In the genomic region with DNA sequence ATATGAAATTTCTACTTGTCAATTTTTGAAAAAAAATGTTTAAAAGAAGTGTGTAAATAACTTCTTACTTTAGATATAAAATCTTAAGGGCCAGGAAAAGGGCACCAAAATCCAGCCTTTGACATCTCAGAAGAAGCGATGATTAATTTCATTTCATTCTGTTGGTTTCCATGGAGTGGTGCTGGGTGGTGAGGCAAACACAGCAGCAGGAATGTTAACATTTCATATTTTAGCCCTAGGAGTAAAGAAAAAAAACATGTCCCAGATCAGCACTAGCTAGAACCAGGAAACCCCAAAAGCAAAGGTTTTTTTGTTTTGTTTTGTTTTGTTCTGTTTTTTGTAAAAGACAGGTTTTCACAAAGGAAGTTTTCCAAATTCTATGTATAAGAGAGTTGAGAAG, we compare ENCODE assay signal across 24 cellular contexts.
DNase-seq lines count a peak whose midpoint lies in the region; ATAC-seq and TF ChIP-seq lines count a peak whose summit lies in the region.
"Had no signal": no experiment of that assay in that cellular context is flagged by ENCODE, and none has a peak within 500 bp of the region (broad histone marks: within the 10 kb centered on the region; RNA-seq: fewer than 3 reads in every experiment).

No MANE protein-coding gene starts in this region.

- H3K4me2 ChIP-seq in SK-N-SH = no peak overlapping the region
- no peak overlapping the region for H3K4me2 ChIP-seq in neural cell (ENCODE audit: low read length)
- H3K4me2 ChIP-seq: A549; BLaER1 treated with 17β-estradiol and CSF1 and Interleukin-3, amounts not matched to agents 10 nM and 100 nM; GM23338 had no signal

- CTCF ChIA-PET in SK-N-SH (lab: Yijun Ruan, JAX) = interaction anchor here (0.6 to 1.3 kb wide), 4 partner anchors 11 to 49 kb away, joined by 3 read pairs; no protein-coding TSS in a partner anchor

- no peaks in the 10 kb centered on the region for H3F3A ChIP-seq in SK-N-SH (replicated peaks; ENCODE audit: insufficient read depth)
- H3F3A ChIP-seq in neural cell (ENCODE audit: insufficient read depth, low read length, poor library complexity, severe bottlenecking) = peaks cover 6% of the 10 kb centered on the region

- H3K36me3 Mint-ChIP-seq in T-helper 17 cell (ENCODE audit: low read depth) = peaks cover 3% of the 10 kb centered on the region
- H3K36me3 Mint-ChIP-seq: CD14-positive monocyte; CD8-positive, alpha-beta memory T cell had no signal

- H3K4me3 ChIP-seq in SK-N-SH (ENCODE audit: low read depth in 2 of 2, low read length in 1 of 2) (no peak overlapping the region), ectodermal cell (ENCODE audit: insufficient read depth, low read depth, low read length) (no peak overlapping the region), neural cell (ENCODE audit: low read length) (no peak overlapping the region)
- H3K4me3 ChIP-seq: A549; BLaER1 treated with 17β-estradiol and CSF1 and Interleukin-3, amounts not matched to agents 10 nM and 100 nM; GM12878; GM23338 had no signal

- 97% methylated on average over 1 of the region's 1 CpG for WGBS in SK-N-SH (ENCODE audit: low lambda C conversion rate)
- 88 to 100% methylated on average over 1 of the region's 1 CpG for WGBS in ectodermal cell, 2 experiments

- no peak for DNase-seq in SK-N-SH
- DNase-seq in T-helper 17 cell = no peak
- no peak for DNase-seq in medulla oblongata (ENCODE audit: extremely low spot score)
- DNase-seq in stimulated activated CD4-positive, alpha-beta T cell treated with anti-CD3 and anti-CD28 coated beads, Interleukin-1b, Interleukin-23, amount 100 ng/mL, for 48 hours = no peak
- DNase-seq: 8988T; ACHN; AML-193; BE2C; CD4-positive, alpha-beta T cell; CD8-positive, alpha-beta memory T cell; DMS 273 treated with DMSO at 0.1 percent for 48 hours; DMS79; EL; GDM1; H9 had no signal

- peaks cover 3% of the 10 kb centered on the region for H3K4me1 Mint-ChIP-seq in T-helper 17 cell
- H3K4me1 Mint-ChIP-seq: CD14-positive monocyte; CD8-positive, alpha-beta memory T cell had no signal

- POLR2A ChIA-PET in SK-N-SH (lab: Yijun Ruan, JAX) = no interaction called here

- H3K27me3 ChIP-seq in SK-N-SH (ENCODE audit: insufficient read depth) = no peaks in the 10 kb centered on the region
- H3K27me3 ChIP-seq in ectodermal cell (ENCODE audit: control insufficient read depth, insufficient read depth, low read length, poor library complexity, severe bottlenecking) = no peaks in the 10 kb centered on the region
- no peaks in the 10 kb centered on the region for H3K27me3 ChIP-seq in neural cell (ENCODE audit: insufficient read depth, low read depth, low read length)
- H3K27me3 ChIP-seq: BE2C; BLaER1 treated with 17β-estradiol and CSF1 and Interleukin-3, amounts not matched to agents 10 nM and 100 nM had no signal

- no peak overlapping the region for H3K27ac Mint-ChIP-seq in T-helper 17 cell
- H3K27ac Mint-ChIP-seq: CD14-positive monocyte; CD4-positive, alpha-beta T cell; CD8-positive, alpha-beta memory T cell; GM23338 had no signal

- H3K9ac ChIP-seq in SK-N-SH = no peak overlapping the region
- no peak overlapping the region for H3K9ac ChIP-seq in neural cell (ENCODE audit: low read length)
- H3K9ac ChIP-seq: BLaER1 treated with 17β-estradiol and CSF1 and Interleukin-3, amounts not matched to agents 10 nM and 100 nM had no signal

- no peak overlapping the region for H3K4me3 Mint-ChIP-seq in T-helper 17 cell
- H3K4me3 Mint-ChIP-seq: CD14-positive monocyte; CD4-positive, alpha-beta T cell; CD8-positive, alpha-beta memory T cell; GM23338; H9 had no signal

- ATAC-seq in T-helper 17 cell (no peak), GM21528 (IDR thresholded peaks at IDR 0.05; ENCODE audit: low FRiP score, unreplicated experiment) (no peak)
- ATAC-seq: A549, GM12878, GM23338, HCT116 had no signal

- TF ChIP-seq EP300 in SK-N-SH (IDR thresholded peaks at IDR 0.05; ENCODE audit: borderline replicate concordance in 1 of 2, low read depth in 1 of 2, low read length in 1 of 2) = no peak
- TF ChIP-seq EP300 in neural cell (conservative IDR thresholded peaks at IDR 0.05; ENCODE audit: poor library complexity, severe bottlenecking) = no peak

- H3K36me3 ChIP-seq in SK-N-SH (replicated peaks in 1 of 2; ENCODE audit: control insufficient read depth in 1 of 2, insufficient read depth in 2 of 2, low read length in 1 of 2) (no peaks in the 10 kb centered on the region), ectodermal cell (ENCODE audit: control insufficient read depth, insufficient read depth, low read length) (no peaks in the 10 kb centered on the region), neural cell (ENCODE audit: insufficient read depth, low read length) (no peaks in the 10 kb centered on the region)
- H3K36me3 ChIP-seq: BE2C; BLaER1 treated with 17β-estradiol and CSF1 and Interleukin-3, amounts not matched to agents 10 nM and 100 nM had no signal

- H3K9me2 ChIP-seq in SK-N-SH = no peaks in the 10 kb centered on the region
- H3K9me2 ChIP-seq in neural cell (ENCODE audit: insufficient read depth, low read length) = no peaks in the 10 kb centered on the region

- H3K27me3 Mint-ChIP-seq in T-helper 17 cell = peaks cover 12% of the 10 kb centered on the region

- TF ChIP-seq RAD21 in SK-N-SH (IDR thresholded peaks at IDR 0.05; ENCODE audit: low read length) = no peak
- TF ChIP-seq RAD21 in neural cell (conservative IDR thresholded peaks at IDR 0.05) = no peak

- H3K9me3 ChIP-seq in SK-N-SH (no peaks in the 10 kb centered on the region), ectodermal cell (ENCODE audit: control insufficient read depth, low read length) (no peaks in the 10 kb centered on the region), neural cell (ENCODE audit: low read length) (no peaks in the 10 kb centered on the region), T-helper 17 cell (ENCODE audit: control insufficient read depth, low read length, poor library complexity, severe bottlenecking) (no peaks in the 10 kb centered on the region)
- H3K9me3 ChIP-seq: A549, BE2C had no signal

- H2AFZ ChIP-seq in SK-N-SH (ENCODE audit: low read depth) = no peak overlapping the region
- no peak overlapping the region for H2AFZ ChIP-seq in neural cell (ENCODE audit: low read depth, low read length)

- H3K4me1 ChIP-seq in SK-N-SH (ENCODE audit: control insufficient read depth in 1 of 2, insufficient read depth in 2 of 2, low read depth in 1 of 2, low read length in 1 of 2) (peaks cover 0 to 2% of the 10 kb centered on the region in 2 experiments; a peak in 1 of 4 replicates), ectodermal cell (ENCODE audit: control insufficient read depth, insufficient read depth, low read length) (peaks cover 10% of the 10 kb centered on the region)
- H3K4me1 ChIP-seq: A549, BE2C had no signal

- H3K79me2 ChIP-seq in SK-N-SH (ENCODE audit: insufficient read depth) (no peaks in the 10 kb centered on the region), neural cell (replicated peaks; ENCODE audit: insufficient read depth, low read length) (no peaks in the 10 kb centered on the region)

- TF ChIP-seq CTCF in SK-N-SH (IDR thresholded peaks at IDR 0.05) (no peak), neural cell (IDR thresholded peaks at IDR 0.05; ENCODE audit: poor library complexity, severe bottlenecking) (no peak)

- H3K27ac ChIP-seq in SK-N-SH (ENCODE audit: low read depth in 2 of 2, low read length in 1 of 2) (no peak overlapping the region), ectodermal cell (ENCODE audit: insufficient read depth, low read depth, low read length, poor library complexity, severe bottlenecking) (peak overlapping the region; percentile 11), neural cell (ENCODE audit: low read length) (peak overlapping the region; percentile 85)
- H3K27ac ChIP-seq: A549; BLaER1 treated with 17β-estradiol and CSF1 and Interleukin-3, amounts not matched to agents 10 nM and 100 nM had no signal

- H4K20me1 ChIP-seq in SK-N-SH (ENCODE audit: insufficient read depth) (no peaks in the 10 kb centered on the region), neural cell (ENCODE audit: insufficient read depth) (no peaks in the 10 kb centered on the region)
- H4K20me1 ChIP-seq: BLaER1 treated with 17β-estradiol and CSF1 and Interleukin-3, amounts not matched to agents 10 nM and 100 nM had no signal

TF ChIP-seq in SK-N-SH, 30 proteins besides CTCF, POLR2A, EP300 and RAD21 (continues in another document):
- TF ChIP-seq RFX5 (IDR thresholded peaks at IDR 0.05; ENCODE audit: low read length) (no peak), ELF1 (IDR thresholded peaks at IDR 0.05) (no peak), NRF1 (IDR thresholded peaks at IDR 0.05; ENCODE audit: low read depth, low read length) (no peak), EZH2phosphoT487 (IDR thresholded peaks at IDR 0.05; ENCODE audit: borderline replicate concordance, low read depth) (no peak), TCF12 (IDR thresholded peaks at IDR 0.05) (no peak)
- TF ChIP-seq, protein P1, sequence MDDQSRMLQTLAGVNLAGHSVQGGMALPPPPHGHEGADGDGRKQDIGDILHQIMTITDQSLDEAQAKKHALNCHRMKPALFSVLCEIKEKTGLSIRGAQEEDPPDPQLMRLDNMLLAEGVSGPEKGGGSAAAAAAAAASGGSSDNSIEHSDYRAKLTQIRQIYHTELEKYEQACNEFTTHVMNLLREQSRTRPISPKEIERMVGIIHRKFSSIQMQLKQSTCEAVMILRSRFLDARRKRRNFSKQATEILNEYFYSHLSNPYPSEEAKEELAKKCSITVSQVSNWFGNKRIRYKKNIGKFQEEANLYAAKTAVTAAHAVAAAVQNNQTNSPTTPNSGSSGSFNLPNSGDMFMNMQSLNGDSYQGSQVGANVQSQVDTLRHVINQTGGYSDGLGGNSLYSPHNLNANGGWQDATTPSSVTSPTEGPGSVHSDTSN (IDR thresholded peaks at IDR 0.05) = 0 out of 2 replicates have a peak, but pooled peaks have one; percentile 33

TF ChIP-seq in neural cell, 6 proteins besides CTCF, POLR2A, EP300 and RAD21:
- TF ChIP-seq MXI1 (conservative IDR thresholded peaks at IDR 0.05; ENCODE audit: poor library complexity, severe bottlenecking) = no peak

Comparison
In these comparisons a context has a peak if more than half of its experiments do, and no peak if none do; other contexts are left out.
1. H3K27ac ChIP-seq: peak in ectodermal cell (single experiment) and neural cell (single experiment); none in SK-N-SH (0 of 2).